Comparison of ENCODE assay signal across 8 cellular contexts in genomic region chr17:82668631-82669099, GRCh38. TPM values are rescaled to one million over a fixed set of nuclear protein-coding genes. Genes with fewer than 3 reads are reported as not detected.
DNase-seq lines count a peak whose midpoint lies in the region; ATAC-seq and TF ChIP-seq lines count a peak whose summit lies in the region.

No MANE protein-coding gene starts in this region.

- no peaks in the 10 kb centered on the region for H3K79me2 ChIP-seq in PC-9 (ENCODE audit: low read depth)

- peak; percentile 50 for TF ChIP-seq CTCF in PC-9 (conservative IDR thresholded peaks at IDR 0.05)

- BruUV-seq in PC-9 (replicated peaks; lab: Mats Ljungman, UMichigan) = no TSS peak

- no peak overlapping the region for H2AFZ ChIP-seq in PC-9

- DNase-seq in SIG-M5 treated with dmso at 0.1 percent for 504 hours (lab: John Stamatoyannopoulos, UW; ENCODE audit: unreplicated experiment) (peak; percentile 36), SIG-M5 (lab: John Stamatoyannopoulos, UW) (no peak), PC-9 (peak in 1 of 2 experiments; percentile 60), amniotic epithelial cell (ENCODE audit: low read depth) (peak; percentile 67), hippocampal formation (lab: John Stamatoyannopoulos, UW) (peak; percentile 78 to 80), skeletal muscle cell (ENCODE audit: low read depth) (peak; percentile 11)

- intact Hi-C loops in PC-9 (cut with micrococcal nuclease; ENCODE audit: unreplicated experiment) = loop anchor here (2.0 kb wide), 1 partner anchor 98 kb away; no protein-coding TSS in a partner anchor

- H3K27ac ChIP-seq in PC-9 = no peak overlapping the region

- H3K4me3 ChIP-seq in PC-9 (no peak overlapping the region), skeletal muscle cell (ENCODE audit: low read depth, low read length) (no peak overlapping the region)

- no peaks in the 10 kb centered on the region for H3F3A ChIP-seq in PC-9 (ENCODE audit: insufficient read depth, low read depth)

- POLR2A ChIA-PET in PC-9 (lab: Charles Lee; ENCODE audit: unreplicated experiment) = interaction anchor here (0.6 kb wide), 1 partner anchor 28 kb away, joined by 7 read pairs; no protein-coding TSS in a partner anchor

- no peaks in the 10 kb centered on the region for H3K4me1 ChIP-seq in PC-9 (replicated peaks; ENCODE audit: insufficient read depth)

- no peaks in the 10 kb centered on the region for H3K9me2 ChIP-seq in PC-9 (ENCODE audit: insufficient read depth)

- H4K20me1 ChIP-seq in PC-9 (ENCODE audit: insufficient read depth) = no peaks in the 10 kb centered on the region

- CTCF ChIA-PET in PC-9 (lab: Charles Lee) = interaction anchor here (0.6 kb wide), 3 partner anchors 21 to 100 kb away, joined by 3 to 9 read pairs (median 5); no protein-coding TSS in a partner anchor

- no peaks in the 10 kb centered on the region for H3K36me3 ChIP-seq in PC-9 (ENCODE audit: low read depth)

- H3K4me2 ChIP-seq in PC-9 = peak overlapping the region; percentile 19; the same call in 1 of the 2 replicates

- no peak for ATAC-seq in HG02981 (IDR thresholded peaks at IDR 0.05; ENCODE audit: unreplicated experiment)
- ATAC-seq in HG03039 (IDR thresholded peaks at IDR 0.05; ENCODE audit: unreplicated experiment) = no peak

- no peaks in the 10 kb centered on the region for H3K27me3 ChIP-seq in PC-9 (ENCODE audit: insufficient read depth, low read depth)

- H3K9me3 ChIP-seq in PC-9 (ENCODE audit: insufficient read depth, low read depth) = no peaks in the 10 kb centered on the region

RNA-seq across cellular contexts. Expression of gene WDR45B, which starts 20.4 kb away (rescaled TPM):
- 65.1 and 84.9 TPM in 2 replicates for total RNA-seq in PC-9 (2021)

RNA-seq across cellular contexts. Expression of gene RAB40B, which starts 29.8 kb away (rescaled TPM):
- total RNA-seq in PC-9 (2021) = 7.9 and 11.0 TPM in 2 replicates

RNA-seq across cellular contexts. Expression of gene FN3KRP, which starts 47.8 kb away (rescaled TPM):
- 28.8 and 34.1 TPM in 2 replicates for total RNA-seq in PC-9 (2021)
